ENCODE assay signal across 8 cellular contexts in genomic region chrX:70433848-70434351, GRCh38.
DNase-seq lines count a peak whose midpoint lies in the region; ATAC-seq lines count a peak whose summit lies in the region.

No MANE protein-coding gene starts in this region.

- peak; percentile 49 for ATAC-seq in GM18870 (IDR thresholded peaks at IDR 0.05; ENCODE audit: unreplicated experiment)
- ATAC-seq in HG03135 (IDR thresholded peaks at IDR 0.05; ENCODE audit: unreplicated experiment) = peak; percentile 63

- DNase-seq in AG08396 (ENCODE audit: low spot score) (peak; percentile 75), NCI-H526 treated with DMSO at 0.1 percent for 48 hours (lab: John Stamatoyannopoulos, UW) (peak; percentile 34), ecto neural progenitor cell (ENCODE audit: low spot score) (peak; percentile 85), medulla oblongata (ENCODE audit: extremely low spot score) (peak; percentile 65)
- peak; percentile 71 to 80 for DNase-seq in activated CD4-positive, alpha-beta T cell treated with anti-CD3 and anti-CD28 coated beads, Interleukin-2, amount 50 U/mL, for 48 hours
- peak; percentile 39 for DNase-seq in stimulated activated CD8-positive, alpha-beta memory T cell treated with anti-CD3 and anti-CD28 coated beads, Interleukin-15, amount 100 ng/mL, for 24 hours (ENCODE audit: low read depth)

Comparison
In these comparisons a context has a peak if more than half of its experiments do, and no peak if none do; other contexts are left out.
1. Peak in every context shown above with its lines: DNase-seq and ATAC-seq.
2. DNase-seq: peak in every context shown above with its lines; median percentile 85 in ecto neural progenitor cell; 76 in activated CD4-positive, alpha-beta T cell treated with anti-CD3 and anti-CD28 coated beads, Interleukin-2, amount 50 U/mL, for 48 hours; 75 in AG08396; 65 in medulla oblongata; 39 in stimulated activated CD8-positive, alpha-beta memory T cell treated with anti-CD3 and anti-CD28 coated beads, Interleukin-15, amount 100 ng/mL, for 24 hours; 34 in NCI-H526 treated with DMSO at 0.1 percent for 48 hours.